1 cellular context compared by ENCODE assay signal in the genomic region with DNA sequence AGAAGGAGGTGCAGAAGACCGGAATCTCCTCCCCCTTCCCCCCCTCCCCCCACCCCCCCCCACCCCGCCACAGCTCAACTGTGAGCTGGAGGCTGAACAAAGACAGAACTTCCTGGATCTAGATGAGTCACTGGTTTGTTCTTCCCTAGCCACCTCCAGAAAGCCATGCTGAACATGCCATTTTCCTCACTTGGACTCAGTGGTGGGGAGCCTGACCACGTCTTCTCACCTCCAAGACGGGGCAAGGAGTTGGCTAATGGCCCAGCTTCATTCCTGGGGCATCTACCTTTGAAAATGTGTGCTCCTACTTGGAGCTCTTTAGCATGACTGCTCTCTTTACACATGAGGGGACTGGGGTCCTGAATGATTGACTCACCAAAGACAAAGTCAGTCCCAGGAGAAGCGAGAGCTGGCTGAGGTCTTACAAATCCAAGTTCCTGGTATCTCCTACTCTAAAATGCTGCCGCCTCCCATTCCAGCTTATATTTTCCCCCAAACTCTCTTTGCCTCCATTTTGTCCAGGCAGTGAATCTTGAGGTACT.
TF ChIP-seq lines count a peak whose summit lies in the region.

No MANE protein-coding gene starts in this region.

TF ChIP-seq in K562, 482 proteins besides CTCF, POLR2A, EP300 and RAD21 (continued from another document and continues in another):
- TF ChIP-seq, protein P1, sequence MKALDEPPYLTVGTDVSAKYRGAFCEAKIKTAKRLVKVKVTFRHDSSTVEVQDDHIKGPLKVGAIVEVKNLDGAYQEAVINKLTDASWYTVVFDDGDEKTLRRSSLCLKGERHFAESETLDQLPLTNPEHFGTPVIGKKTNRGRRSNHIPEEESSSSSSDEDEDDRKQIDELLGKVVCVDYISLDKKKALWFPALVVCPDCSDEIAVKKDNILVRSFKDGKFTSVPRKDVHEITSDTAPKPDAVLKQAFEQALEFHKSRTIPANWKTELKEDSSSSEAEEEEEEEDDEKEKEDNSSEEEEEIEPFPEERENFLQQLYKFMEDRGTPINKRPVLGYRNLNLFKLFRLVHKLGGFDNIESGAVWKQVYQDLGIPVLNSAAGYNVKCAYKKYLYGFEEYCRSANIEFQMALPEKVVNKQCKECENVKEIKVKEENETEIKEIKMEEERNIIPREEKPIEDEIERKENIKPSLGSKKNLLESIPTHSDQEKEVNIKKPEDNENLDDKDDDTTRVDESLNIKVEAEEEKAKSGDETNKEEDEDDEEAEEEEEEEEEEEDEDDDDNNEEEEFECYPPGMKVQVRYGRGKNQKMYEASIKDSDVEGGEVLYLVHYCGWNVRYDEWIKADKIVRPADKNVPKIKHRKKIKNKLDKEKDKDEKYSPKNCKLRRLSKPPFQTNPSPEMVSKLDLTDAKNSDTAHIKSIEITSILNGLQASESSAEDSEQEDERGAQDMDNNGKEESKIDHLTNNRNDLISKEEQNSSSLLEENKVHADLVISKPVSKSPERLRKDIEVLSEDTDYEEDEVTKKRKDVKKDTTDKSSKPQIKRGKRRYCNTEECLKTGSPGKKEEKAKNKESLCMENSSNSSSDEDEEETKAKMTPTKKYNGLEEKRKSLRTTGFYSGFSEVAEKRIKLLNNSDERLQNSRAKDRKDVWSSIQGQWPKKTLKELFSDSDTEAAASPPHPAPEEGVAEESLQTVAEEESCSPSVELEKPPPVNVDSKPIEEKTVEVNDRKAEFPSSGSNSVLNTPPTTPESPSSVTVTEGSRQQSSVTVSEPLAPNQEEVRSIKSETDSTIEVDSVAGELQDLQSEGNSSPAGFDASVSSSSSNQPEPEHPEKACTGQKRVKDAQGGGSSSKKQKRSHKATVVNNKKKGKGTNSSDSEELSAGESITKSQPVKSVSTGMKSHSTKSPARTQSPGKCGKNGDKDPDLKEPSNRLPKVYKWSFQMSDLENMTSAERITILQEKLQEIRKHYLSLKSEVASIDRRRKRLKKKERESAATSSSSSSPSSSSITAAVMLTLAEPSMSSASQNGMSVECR (CRISPR knock-in tag; IDR thresholded peaks at IDR 0.05) = no peak
- TF ChIP-seq, protein P2, sequence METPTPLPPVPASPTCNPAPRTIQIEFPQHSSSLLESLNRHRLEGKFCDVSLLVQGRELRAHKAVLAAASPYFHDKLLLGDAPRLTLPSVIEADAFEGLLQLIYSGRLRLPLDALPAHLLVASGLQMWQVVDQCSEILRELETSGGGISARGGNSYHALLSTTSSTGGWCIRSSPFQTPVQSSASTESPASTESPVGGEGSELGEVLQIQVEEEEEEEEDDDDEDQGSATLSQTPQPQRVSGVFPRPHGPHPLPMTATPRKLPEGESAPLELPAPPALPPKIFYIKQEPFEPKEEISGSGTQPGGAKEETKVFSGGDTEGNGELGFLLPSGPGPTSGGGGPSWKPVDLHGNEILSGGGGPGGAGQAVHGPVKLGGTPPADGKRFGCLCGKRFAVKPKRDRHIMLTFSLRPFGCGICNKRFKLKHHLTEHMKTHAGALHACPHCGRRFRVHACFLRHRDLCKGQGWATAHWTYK (CRISPR knock-in tag; IDR thresholded peaks at IDR 0.05) = 0 out of 2 replicates have a peak, but pooled peaks have one; percentile 64
- TF ChIP-seq L3MBTL2 (IDR thresholded peaks at IDR 0.05) (peak; percentile 60; the same call in 1 of the 2 replicates), ZNF766 (CRISPR knock-in tag; conservative IDR thresholded peaks at IDR 0.05) (no peak), SMARCA4 (IDR thresholded peaks at IDR 0.05) (0 out of 2 replicates have a peak, but pooled peaks have one; percentile 18), CBX8 (IDR thresholded peaks at IDR 0.05; ENCODE audit: borderline replicate concordance, extremely low read depth, low read depth, low read length, poor library complexity, severe bottlenecking) (no peak), SRSF1 (IDR thresholded peaks at IDR 0.05; ENCODE audit: low read depth, low read length) (no peak), NCOA2 (IDR thresholded peaks at IDR 0.05; ENCODE audit: partially characterized antibody in 2 of 2) (no peak), ZNF778 (CRISPR knock-in tag; IDR thresholded peaks at IDR 0.05) (no peak), MIER1 (IDR thresholded peaks at IDR 0.05; ENCODE audit: low read depth) (no peak), ATF1 (CRISPR knock-in tag; IDR thresholded peaks at IDR 0.05) (no peak), ATF1 (tag; IDR thresholded peaks at IDR 0.05) (0 out of 2 replicates have a peak, but pooled peaks have one; percentile 24), ZEB2 (IDR thresholded peaks at IDR 0.05) (no peak), GATA2 (CRISPR knock-in tag; IDR thresholded peaks at IDR 0.05) (no peak), ZNF143 (CRISPR knock-in tag; IDR thresholded peaks at IDR 0.05) (no peak), RBM25 (IDR thresholded peaks at IDR 0.05; ENCODE audit: low read depth, low read length, severe bottlenecking) (no peak), POLR2AphosphoS5 (IDR thresholded peaks at IDR 0.05; ENCODE audit: control insufficient read depth, insufficient read depth, low read depth, low read length) (peak; percentile 26; the same call in 1 of the 2 replicates), ZFP36 (IDR thresholded peaks at IDR 0.05; ENCODE audit: low read depth, low read length, partially characterized antibody) (peak; percentile 6), HDAC8 (tag; IDR thresholded peaks at IDR 0.05) (0 out of 2 replicates have a peak, but pooled peaks have one; percentile 54), FOXA1 (IDR thresholded peaks at IDR 0.05; ENCODE audit: borderline replicate concordance) (no peak), SAFB2 (IDR thresholded peaks at IDR 0.05; ENCODE audit: borderline replicate concordance, low read depth, low read length, severe bottlenecking) (no peak), TCFL5 (CRISPR knock-in tag; conservative IDR thresholded peaks at IDR 0.05) (no peak), ZZZ3 (IDR thresholded peaks at IDR 0.05) (no peak), ZNF696 (CRISPR knock-in tag; conservative IDR thresholded peaks at IDR 0.05) (no peak), MBD2 (IDR thresholded peaks at IDR 0.05; ENCODE audit: borderline replicate concordance, low read depth) (no peak), FOSL1 (tag; conservative IDR thresholded peaks at IDR 0.05) (peak; percentile 69), SMARCE1 (IDR thresholded peaks at IDR 0.05) (peak; percentile 45; the same call in 1 of the 2 replicates), NFRKB (IDR thresholded peaks at IDR 0.05; ENCODE audit: low read depth) (peak; percentile 77), PTTG1 (tag; IDR thresholded peaks at IDR 0.05; ENCODE audit: low read depth) (0 out of 2 replicates have a peak, but pooled peaks have one; percentile 49), ELF1 (tag; IDR thresholded peaks at IDR 0.05) (peak; percentile 49), KLF6 (CRISPR knock-in tag; IDR thresholded peaks at IDR 0.05; ENCODE audit: borderline replicate concordance) (no peak), NR4A1 (CRISPR knock-in tag; IDR thresholded peaks at IDR 0.05) (no peak), NR4A1 (tag; IDR thresholded peaks at IDR 0.05) (peak; percentile 83)
- TF ChIP-seq, protein P3, sequence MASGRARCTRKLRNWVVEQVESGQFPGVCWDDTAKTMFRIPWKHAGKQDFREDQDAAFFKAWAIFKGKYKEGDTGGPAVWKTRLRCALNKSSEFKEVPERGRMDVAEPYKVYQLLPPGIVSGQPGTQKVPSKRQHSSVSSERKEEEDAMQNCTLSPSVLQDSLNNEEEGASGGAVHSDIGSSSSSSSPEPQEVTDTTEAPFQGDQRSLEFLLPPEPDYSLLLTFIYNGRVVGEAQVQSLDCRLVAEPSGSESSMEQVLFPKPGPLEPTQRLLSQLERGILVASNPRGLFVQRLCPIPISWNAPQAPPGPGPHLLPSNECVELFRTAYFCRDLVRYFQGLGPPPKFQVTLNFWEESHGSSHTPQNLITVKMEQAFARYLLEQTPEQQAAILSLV (tag; IDR thresholded peaks at IDR 0.05) = no peak
- TF ChIP-seq, protein P4, sequence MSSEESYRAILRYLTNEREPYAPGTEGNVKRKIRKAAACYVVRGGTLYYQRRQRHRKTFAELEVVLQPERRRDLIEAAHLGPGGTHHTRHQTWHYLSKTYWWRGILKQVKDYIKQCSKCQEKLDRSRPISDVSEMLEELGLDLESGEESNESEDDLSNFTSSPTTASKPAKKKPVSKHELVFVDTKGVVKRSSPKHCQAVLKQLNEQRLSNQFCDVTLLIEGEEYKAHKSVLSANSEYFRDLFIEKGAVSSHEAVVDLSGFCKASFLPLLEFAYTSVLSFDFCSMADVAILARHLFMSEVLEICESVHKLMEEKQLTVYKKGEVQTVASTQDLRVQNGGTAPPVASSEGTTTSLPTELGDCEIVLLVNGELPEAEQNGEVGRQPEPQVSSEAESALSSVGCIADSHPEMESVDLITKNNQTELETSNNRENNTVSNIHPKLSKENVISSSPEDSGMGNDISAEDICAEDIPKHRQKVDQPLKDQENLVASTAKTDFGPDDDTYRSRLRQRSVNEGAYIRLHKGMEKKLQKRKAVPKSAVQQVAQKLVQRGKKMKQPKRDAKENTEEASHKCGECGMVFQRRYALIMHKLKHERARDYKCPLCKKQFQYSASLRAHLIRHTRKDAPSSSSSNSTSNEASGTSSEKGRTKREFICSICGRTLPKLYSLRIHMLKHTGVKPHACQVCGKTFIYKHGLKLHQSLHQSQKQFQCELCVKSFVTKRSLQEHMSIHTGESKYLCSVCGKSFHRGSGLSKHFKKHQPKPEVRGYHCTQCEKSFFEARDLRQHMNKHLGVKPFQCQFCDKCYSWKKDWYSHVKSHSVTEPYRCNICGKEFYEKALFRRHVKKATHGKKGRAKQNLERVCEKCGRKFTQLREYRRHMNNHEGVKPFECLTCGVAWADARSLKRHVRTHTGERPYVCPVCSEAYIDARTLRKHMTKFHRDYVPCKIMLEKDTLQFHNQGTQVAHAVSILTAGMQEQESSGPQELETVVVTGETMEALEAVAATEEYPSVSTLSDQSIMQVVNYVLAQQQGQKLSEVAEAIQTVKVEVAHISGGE (CRISPR knock-in tag; IDR thresholded peaks at IDR 0.05) = peak in 1 of 3 experiments; percentile 28; a peak in 1 of 6 replicates
- TF ChIP-seq, protein P5, sequence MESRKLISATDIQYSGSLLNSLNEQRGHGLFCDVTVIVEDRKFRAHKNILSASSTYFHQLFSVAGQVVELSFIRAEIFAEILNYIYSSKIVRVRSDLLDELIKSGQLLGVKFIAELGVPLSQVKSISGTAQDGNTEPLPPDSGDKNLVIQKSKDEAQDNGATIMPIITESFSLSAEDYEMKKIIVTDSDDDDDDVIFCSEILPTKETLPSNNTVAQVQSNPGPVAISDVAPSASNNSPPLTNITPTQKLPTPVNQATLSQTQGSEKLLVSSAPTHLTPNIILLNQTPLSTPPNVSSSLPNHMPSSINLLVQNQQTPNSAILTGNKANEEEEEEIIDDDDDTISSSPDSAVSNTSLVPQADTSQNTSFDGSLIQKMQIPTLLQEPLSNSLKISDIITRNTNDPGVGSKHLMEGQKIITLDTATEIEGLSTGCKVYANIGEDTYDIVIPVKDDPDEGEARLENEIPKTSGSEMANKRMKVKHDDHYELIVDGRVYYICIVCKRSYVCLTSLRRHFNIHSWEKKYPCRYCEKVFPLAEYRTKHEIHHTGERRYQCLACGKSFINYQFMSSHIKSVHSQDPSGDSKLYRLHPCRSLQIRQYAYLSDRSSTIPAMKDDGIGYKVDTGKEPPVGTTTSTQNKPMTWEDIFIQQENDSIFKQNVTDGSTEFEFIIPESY (CRISPR knock-in tag; IDR thresholded peaks at IDR 0.05) = no peak
- TF ChIP-seq, protein P6, sequence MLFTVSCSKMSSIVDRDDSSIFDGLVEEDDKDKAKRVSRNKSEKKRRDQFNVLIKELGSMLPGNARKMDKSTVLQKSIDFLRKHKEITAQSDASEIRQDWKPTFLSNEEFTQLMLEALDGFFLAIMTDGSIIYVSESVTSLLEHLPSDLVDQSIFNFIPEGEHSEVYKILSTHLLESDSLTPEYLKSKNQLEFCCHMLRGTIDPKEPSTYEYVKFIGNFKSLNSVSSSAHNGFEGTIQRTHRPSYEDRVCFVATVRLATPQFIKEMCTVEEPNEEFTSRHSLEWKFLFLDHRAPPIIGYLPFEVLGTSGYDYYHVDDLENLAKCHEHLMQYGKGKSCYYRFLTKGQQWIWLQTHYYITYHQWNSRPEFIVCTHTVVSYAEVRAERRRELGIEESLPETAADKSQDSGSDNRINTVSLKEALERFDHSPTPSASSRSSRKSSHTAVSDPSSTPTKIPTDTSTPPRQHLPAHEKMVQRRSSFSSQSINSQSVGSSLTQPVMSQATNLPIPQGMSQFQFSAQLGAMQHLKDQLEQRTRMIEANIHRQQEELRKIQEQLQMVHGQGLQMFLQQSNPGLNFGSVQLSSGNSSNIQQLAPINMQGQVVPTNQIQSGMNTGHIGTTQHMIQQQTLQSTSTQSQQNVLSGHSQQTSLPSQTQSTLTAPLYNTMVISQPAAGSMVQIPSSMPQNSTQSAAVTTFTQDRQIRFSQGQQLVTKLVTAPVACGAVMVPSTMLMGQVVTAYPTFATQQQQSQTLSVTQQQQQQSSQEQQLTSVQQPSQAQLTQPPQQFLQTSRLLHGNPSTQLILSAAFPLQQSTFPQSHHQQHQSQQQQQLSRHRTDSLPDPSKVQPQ (CRISPR knock-in tag; IDR thresholded peaks at IDR 0.05; ENCODE audit: borderline replicate concordance) = no peak
- TF ChIP-seq, protein P7, sequence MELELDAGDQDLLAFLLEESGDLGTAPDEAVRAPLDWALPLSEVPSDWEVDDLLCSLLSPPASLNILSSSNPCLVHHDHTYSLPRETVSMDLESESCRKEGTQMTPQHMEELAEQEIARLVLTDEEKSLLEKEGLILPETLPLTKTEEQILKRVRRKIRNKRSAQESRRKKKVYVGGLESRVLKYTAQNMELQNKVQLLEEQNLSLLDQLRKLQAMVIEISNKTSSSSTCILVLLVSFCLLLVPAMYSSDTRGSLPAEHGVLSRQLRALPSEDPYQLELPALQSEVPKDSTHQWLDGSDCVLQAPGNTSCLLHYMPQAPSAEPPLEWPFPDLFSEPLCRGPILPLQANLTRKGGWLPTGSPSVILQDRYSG (tag; conservative IDR thresholded peaks at IDR 0.05; ENCODE audit: low read depth) = peak; percentile 91
- TF ChIP-seq, protein P8, sequence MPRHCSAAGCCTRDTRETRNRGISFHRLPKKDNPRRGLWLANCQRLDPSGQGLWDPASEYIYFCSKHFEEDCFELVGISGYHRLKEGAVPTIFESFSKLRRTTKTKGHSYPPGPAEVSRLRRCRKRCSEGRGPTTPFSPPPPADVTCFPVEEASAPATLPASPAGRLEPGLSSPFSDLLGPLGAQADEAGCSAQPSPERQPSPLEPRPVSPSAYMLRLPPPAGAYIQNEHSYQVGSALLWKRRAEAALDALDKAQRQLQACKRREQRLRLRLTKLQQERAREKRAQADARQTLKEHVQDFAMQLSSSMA (CRISPR knock-in tag; IDR thresholded peaks at IDR 0.05) = no peak
- TF ChIP-seq, protein P9, sequence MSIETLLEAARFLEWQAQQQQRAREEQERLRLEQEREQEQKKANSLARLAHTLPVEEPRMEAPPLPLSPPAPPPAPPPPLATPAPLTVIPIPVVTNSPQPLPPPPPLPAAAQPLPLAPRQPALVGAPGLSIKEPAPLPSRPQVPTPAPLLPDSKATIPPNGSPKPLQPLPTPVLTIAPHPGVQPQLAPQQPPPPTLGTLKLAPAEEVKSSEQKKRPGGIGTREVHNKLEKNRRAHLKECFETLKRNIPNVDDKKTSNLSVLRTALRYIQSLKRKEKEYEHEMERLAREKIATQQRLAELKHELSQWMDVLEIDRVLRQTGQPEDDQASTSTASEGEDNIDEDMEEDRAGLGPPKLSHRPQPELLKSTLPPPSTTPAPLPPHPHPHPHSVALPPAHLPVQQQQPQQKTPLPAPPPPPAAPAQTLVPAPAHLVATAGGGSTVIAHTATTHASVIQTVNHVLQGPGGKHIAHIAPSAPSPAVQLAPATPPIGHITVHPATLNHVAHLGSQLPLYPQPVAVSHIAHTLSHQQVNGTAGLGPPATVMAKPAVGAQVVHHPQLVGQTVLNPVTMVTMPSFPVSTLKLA (conservative IDR thresholded peaks at IDR 0.05) = 0 out of 4 replicates have a peak, but pooled peaks of 1 of the 2 experiments have one; percentile 22
